Comparison of ENCODE assay signal across 1 cellular context in the genomic region with DNA sequence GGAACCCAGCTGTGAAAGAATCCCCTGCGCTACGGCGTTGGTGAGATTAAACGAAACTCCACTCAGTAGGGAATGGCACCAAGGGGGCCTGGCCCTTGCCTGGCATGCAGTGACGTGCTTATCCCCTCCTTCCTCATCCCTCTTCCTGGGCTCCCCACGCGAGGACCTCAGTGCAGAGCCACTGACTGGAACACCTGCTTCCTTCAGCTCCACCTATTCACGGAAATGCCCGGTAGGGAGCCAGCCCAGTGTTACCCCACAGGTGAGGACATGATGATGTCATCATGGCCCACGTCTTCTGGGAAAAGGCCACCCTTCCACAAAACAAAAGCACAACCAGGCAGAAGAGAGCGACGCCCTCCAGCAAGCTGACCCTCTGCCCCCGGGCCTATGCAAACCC.
TF ChIP-seq lines count a peak whose summit lies in the region.

No MANE protein-coding gene starts in this region.

TF ChIP-seq in HEK293, 187 proteins besides CTCF, POLR2A, EP300 and RAD21 (continued from another document):
- TF ChIP-seq, protein P1, sequence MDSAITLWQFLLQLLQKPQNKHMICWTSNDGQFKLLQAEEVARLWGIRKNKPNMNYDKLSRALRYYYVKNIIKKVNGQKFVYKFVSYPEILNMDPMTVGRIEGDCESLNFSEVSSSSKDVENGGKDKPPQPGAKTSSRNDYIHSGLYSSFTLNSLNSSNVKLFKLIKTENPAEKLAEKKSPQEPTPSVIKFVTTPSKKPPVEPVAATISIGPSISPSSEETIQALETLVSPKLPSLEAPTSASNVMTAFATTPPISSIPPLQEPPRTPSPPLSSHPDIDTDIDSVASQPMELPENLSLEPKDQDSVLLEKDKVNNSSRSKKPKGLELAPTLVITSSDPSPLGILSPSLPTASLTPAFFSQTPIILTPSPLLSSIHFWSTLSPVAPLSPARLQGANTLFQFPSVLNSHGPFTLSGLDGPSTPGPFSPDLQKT (IDR thresholded peaks at IDR 0.05; ENCODE audit: borderline replicate concordance, low read depth, low read length), result no peak
- TF ChIP-seq OSR2 (tag by site-specific recombination; IDR thresholded peaks at IDR 0.05), result no peak
- TF ChIP-seq SCRT2 (tag by site-specific recombination; IDR thresholded peaks at IDR 0.05), result 0 out of 2 replicates have a peak, but pooled peaks have one; percentile 21
- TF ChIP-seq SETDB1 (IDR thresholded peaks at IDR 0.05; ENCODE audit: insufficient read length, low read length), result no peak
- TF ChIP-seq, protein P2, sequence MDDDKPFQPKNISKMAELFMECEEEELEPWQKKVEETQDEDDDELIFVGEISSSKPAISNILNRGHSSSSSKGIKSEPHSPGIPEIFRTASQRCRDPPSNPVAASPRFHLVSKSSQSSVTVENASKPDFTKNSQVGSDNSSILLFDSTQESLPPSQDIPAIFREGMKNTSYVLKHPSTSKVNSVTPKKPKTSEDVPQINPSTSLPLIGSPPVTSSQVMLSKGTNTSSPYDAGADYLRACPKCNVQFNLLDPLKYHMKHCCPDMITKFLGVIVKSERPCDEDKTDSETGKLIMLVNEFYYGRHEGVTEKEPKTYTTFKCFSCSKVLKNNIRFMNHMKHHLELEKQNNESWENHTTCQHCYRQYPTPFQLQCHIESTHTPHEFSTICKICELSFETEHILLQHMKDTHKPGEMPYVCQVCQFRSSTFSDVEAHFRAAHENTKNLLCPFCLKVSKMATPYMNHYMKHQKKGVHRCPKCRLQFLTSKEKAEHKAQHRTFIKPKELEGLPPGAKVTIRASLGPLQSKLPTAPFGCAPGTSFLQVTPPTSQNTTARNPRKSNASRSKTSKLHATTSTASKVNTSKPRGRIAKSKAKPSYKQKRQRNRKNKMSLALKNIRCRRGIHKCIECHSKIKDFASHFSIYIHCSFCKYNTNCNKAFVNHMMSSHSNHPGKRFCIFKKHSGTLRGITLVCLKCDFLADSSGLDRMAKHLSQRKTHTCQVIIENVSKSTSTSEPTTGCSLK (tag by site-specific recombination; IDR thresholded peaks at IDR 0.05), result no peak
- TF ChIP-seq ZBTB20 (tag by site-specific recombination; IDR thresholded peaks at IDR 0.05), result 0 out of 2 replicates have a peak, but pooled peaks have one; percentile 40
- TF ChIP-seq, protein P3, sequence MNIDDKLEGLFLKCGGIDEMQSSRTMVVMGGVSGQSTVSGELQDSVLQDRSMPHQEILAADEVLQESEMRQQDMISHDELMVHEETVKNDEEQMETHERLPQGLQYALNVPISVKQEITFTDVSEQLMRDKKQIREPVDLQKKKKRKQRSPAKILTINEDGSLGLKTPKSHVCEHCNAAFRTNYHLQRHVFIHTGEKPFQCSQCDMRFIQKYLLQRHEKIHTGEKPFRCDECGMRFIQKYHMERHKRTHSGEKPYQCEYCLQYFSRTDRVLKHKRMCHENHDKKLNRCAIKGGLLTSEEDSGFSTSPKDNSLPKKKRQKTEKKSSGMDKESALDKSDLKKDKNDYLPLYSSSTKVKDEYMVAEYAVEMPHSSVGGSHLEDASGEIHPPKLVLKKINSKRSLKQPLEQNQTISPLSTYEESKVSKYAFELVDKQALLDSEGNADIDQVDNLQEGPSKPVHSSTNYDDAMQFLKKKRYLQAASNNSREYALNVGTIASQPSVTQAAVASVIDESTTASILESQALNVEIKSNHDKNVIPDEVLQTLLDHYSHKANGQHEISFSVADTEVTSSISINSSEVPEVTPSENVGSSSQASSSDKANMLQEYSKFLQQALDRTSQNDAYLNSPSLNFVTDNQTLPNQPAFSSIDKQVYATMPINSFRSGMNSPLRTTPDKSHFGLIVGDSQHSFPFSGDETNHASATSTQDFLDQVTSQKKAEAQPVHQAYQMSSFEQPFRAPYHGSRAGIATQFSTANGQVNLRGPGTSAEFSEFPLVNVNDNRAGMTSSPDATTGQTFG (tag by site-specific recombination; IDR thresholded peaks at IDR 0.05; ENCODE audit: borderline replicate concordance), result no peak
- no peak for TF ChIP-seq HOXA7 (CRISPR knock-in tag; IDR thresholded peaks at IDR 0.05; ENCODE audit: borderline replicate concordance)
- TF ChIP-seq, protein P4, sequence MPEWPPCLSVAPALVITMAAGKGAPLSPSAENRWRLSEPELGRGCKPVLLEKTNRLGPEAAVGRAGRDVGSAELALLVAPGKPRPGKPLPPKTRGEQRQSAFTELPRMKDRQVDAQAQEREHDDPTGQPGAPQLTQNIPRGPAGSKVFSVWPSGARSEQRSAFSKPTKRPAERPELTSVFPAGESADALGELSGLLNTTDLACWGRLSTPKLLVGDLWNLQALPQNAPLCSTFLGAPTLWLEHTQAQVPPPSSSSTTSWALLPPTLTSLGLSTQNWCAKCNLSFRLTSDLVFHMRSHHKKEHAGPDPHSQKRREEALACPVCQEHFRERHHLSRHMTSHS (tag by site-specific recombination; IDR thresholded peaks at IDR 0.05), result no peak
- TF ChIP-seq, protein P5, sequence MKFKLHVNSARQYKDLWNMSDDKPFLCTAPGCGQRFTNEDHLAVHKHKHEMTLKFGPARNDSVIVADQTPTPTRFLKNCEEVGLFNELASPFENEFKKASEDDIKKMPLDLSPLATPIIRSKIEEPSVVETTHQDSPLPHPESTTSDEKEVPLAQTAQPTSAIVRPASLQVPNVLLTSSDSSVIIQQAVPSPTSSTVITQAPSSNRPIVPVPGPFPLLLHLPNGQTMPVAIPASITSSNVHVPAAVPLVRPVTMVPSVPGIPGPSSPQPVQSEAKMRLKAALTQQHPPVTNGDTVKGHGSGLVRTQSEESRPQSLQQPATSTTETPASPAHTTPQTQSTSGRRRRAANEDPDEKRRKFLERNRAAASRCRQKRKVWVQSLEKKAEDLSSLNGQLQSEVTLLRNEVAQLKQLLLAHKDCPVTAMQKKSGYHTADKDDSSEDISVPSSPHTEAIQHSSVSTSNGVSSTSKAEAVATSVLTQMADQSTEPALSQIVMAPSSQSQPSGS (tag by site-specific recombination; IDR thresholded peaks at IDR 0.05; ENCODE audit: low read depth), result peak; percentile 90
- TF ChIP-seq WT1 (tag by site-specific recombination; IDR thresholded peaks at IDR 0.05), result no peak
- no peak for TF ChIP-seq ZNF701 (tag by site-specific recombination; IDR thresholded peaks at IDR 0.05)
- no peak for TF ChIP-seq ZNF366 (tag by site-specific recombination; conservative IDR thresholded peaks at IDR 0.05)
